ENCODE assay signal across 14 cellular contexts in genomic region chr14:68393178-68393763, GRCh38.
DNase-seq lines count a peak whose midpoint lies in the region; ATAC-seq and TF ChIP-seq lines count a peak whose summit lies in the region.
"Had no signal": no experiment of that assay in that cellular context is flagged by ENCODE, and none has a peak within 500 bp of the region (broad histone marks: within the 10 kb centered on the region; RNA-seq: fewer than 3 reads in every experiment).

No MANE protein-coding gene starts in this region.

- H3K4me3 ChIP-seq in right atrium auricular region: no peak overlapping the region
- no peak overlapping the region for H3K4me3 ChIP-seq in left lung
- H3K4me3 ChIP-seq in sigmoid colon: no peak overlapping the region
- no peak overlapping the region for H3K4me3 ChIP-seq in prostate gland

- no peak for ATAC-seq in left ventricle myocardium superior
- no peak for ATAC-seq in left lung
- ATAC-seq: PC-3 had no signal

- WGBS in sigmoid colon, 2 donors: 83 to 89% methylated on average over 8 of the region's 8 CpGs
- 76% methylated on average over 8 of the region's 8 CpGs for WGBS in prostate gland

- no peaks in the 10 kb centered on the region for H3K36me3 ChIP-seq in right atrium auricular region
- H3K36me3 ChIP-seq in left lung: no peaks in the 10 kb centered on the region
- H3K36me3 ChIP-seq in sigmoid colon: no peaks in the 10 kb centered on the region
- H3K36me3 ChIP-seq in prostate gland: no peaks in the 10 kb centered on the region

- TF ChIP-seq CTCF in right atrium auricular region (IDR thresholded peaks at IDR 0.05) (no peak), left lung (IDR thresholded peaks at IDR 0.05) (no peak), sigmoid colon (IDR thresholded peaks at IDR 0.05) (no peak), GM10266 (IDR thresholded peaks at IDR 0.05; ENCODE audit: control insufficient read depth, insufficient read depth, low read depth, missing control alignments) (no peak), prostate gland (IDR thresholded peaks at IDR 0.05) (no peak)

- no peak for TF ChIP-seq EP300 in sigmoid colon (IDR thresholded peaks at IDR 0.05)

- H3K9me3 ChIP-seq in right atrium auricular region (no peaks in the 10 kb centered on the region), left lung (no peaks in the 10 kb centered on the region), sigmoid colon (no peaks in the 10 kb centered on the region), prostate gland (no peaks in the 10 kb centered on the region)

- TF ChIP-seq POLR2A in sigmoid colon (IDR thresholded peaks at IDR 0.05): no peak
- no peak for TF ChIP-seq POLR2A in prostate gland (IDR thresholded peaks at IDR 0.05)

- no peaks in the 10 kb centered on the region for H3K27me3 ChIP-seq in right atrium auricular region
- H3K27me3 ChIP-seq in left lung: no peaks in the 10 kb centered on the region
- no peaks in the 10 kb centered on the region for H3K27me3 ChIP-seq in sigmoid colon
- H3K27me3 ChIP-seq in prostate gland (replicated peaks; ENCODE audit: insufficient read depth): no peaks in the 10 kb centered on the region

- H3K4me1 ChIP-seq in right atrium auricular region (peaks cover 0 to 53% of the 10 kb centered on the region in 2 donors), left lung (peaks cover 31 to 66% of the 10 kb centered on the region in 2 donors), sigmoid colon (peaks cover 0 to 87% (median 67%) of the 10 kb centered on the region in 4 donors), prostate gland (replicated peaks) (no peaks in the 10 kb centered on the region)

- intact Hi-C loops in left ventricle myocardium superior (cut with micrococcal nuclease): no loop called here
- intact Hi-C loops in left lung (cut with DNase I): loop anchor here in 1 of 2 donors (10.0 kb wide), 2 partner anchors 402 to 458 kb away; partner anchors contain the start of gene ZFP36L1
- intact Hi-C loops in sigmoid colon (cut with DNase I): loop anchor here (5.0 to 10.0 kb wide), 4 partner anchors 54 to 399 kb away; partner anchors contain the start of gene ZFP36L1
- intact Hi-C loops in prostate gland (cut with DNase I): no loop called here

- DNase-seq in right atrium auricular region (ENCODE audit: low spot score) (no peak), left ventricle myocardium superior (no peak), left lung (no peak), sigmoid colon (no peak), GM10266 (ENCODE audit: extremely low spot score) (no peak), epidermal melanocyte (ENCODE audit: insufficient read length, low spot score) (no peak), NCI-H1105 (lab: John Stamatoyannopoulos, UW) (no peak), prostate gland (ENCODE audit: low spot score) (no peak)
- DNase-seq: activated CD4-positive, alpha-beta T cell treated with anti-CD3 and anti-CD28 coated beads, Interleukin-2, amount 50 U/mL, for 4 hours; activated gamma-delta T cell; DMS53; immature natural killer cell; PC-3 had no signal

- H3K27ac ChIP-seq in right atrium auricular region: peak overlapping the region; percentile 17 to 74
- peak overlapping the region; percentile 65 to 74 for H3K27ac ChIP-seq in left lung
- H3K27ac ChIP-seq in sigmoid colon: peak overlapping the region; percentile 65 to 77 (median 75)
- H3K27ac ChIP-seq in prostate gland: no peak overlapping the region
- H3K27ac ChIP-seq: HL-60 had no signal

Comparison
In these comparisons a context has a peak if more than half of its experiments do, and no peak if none do; other contexts are left out.
1. H3K27ac ChIP-seq: peak in right atrium auricular region (2 of 2), left lung (2 of 2) and sigmoid colon (4 of 4); none in prostate gland (0 of 2).